ENCODE assay signal across 11 cellular contexts in genomic region chr15:65086680-65087111, GRCh38. TPM values are rescaled to one million over a fixed set of nuclear protein-coding genes. Genes with fewer than 3 reads are reported as not detected.
DNase-seq lines count a peak whose midpoint lies in the region; ATAC-seq, FAIRE-seq and TF ChIP-seq lines count a peak whose summit lies in the region.
"Had no signal": no experiment of that assay in that cellular context is flagged by ENCODE, and none has a peak within 500 bp of the region (broad histone marks: within the 10 kb centered on the region; RNA-seq: fewer than 3 reads in every experiment).

No MANE protein-coding gene starts in this region.

- H2BK15ac ChIP-seq in H1 (ENCODE audit: low read length), result peak overlapping the region; percentile 48; the same call in 1 of the 2 replicates

- CTCF ChIA-PET in H1 (lab: Charles Lee; ENCODE audit: partially characterized antibody), result interaction anchor here (0.6 to 32.9 kb wide), 19 partner anchors 9 to 323 kb away, joined by 3 to 1213 read pairs (median 4); partner anchors contain the start of genes KBTBD13, RASL12 and SLC51B

- no peak overlapping the region for H4K5ac ChIP-seq in H1 (ENCODE audit: insufficient read length, low read depth, low read length)

- no peaks in the 10 kb centered on the region for H3K9me3 Mint-ChIP-seq in immature natural killer cell

- H3K4me1 ChIP-seq in H1 (replicated peaks in 1 of 4; ENCODE audit: control insufficient read depth in 3 of 4, insufficient read depth in 4 of 4, low read length in 3 of 4), result peaks cover 15 to 32% (median 23%) of the 10 kb centered on the region in 4 experiments
- H3K4me1 ChIP-seq in prostate gland (replicated peaks), result no peaks in the 10 kb centered on the region

- H3K27me3 Mint-ChIP-seq in immature natural killer cell (ENCODE audit: low read depth in 3 of 3), result peaks cover 7 to 14% (median 7%) of the 10 kb centered on the region in 3 donors

- FAIRE-seq in H1 (lab: Jason Lieb, UNC), result no peak
- FAIRE-seq: frontal cortex had no signal

- TF ChIP-seq CTCF in H1 (IDR thresholded peaks at IDR 0.05; ENCODE audit: control extremely low read depth in 1 of 3, insufficient read depth in 1 of 3, low read depth in 1 of 3, low read length in 3 of 3) (peak in 1 of 3 experiments; percentile 33; a peak in 1 of 4 replicates), prostate gland (IDR thresholded peaks at IDR 0.05) (peak in 1 of 4 experiments; percentile 26)

- H3K4me3 Mint-ChIP-seq in immature natural killer cell, result no peak overlapping the region

- H4K91ac ChIP-seq in H1 (replicated peaks; ENCODE audit: insufficient read length, low read length), result no peak overlapping the region

- H3K18ac ChIP-seq in H1 (ENCODE audit: extremely low read depth, low read length), result no peak overlapping the region

- H3K36me3 ChIP-seq in H1 (ENCODE audit: control insufficient read depth in 2 of 4, insufficient read depth in 4 of 4, low read length in 3 of 4) (no peaks in the 10 kb centered on the region), prostate gland (no peaks in the 10 kb centered on the region)

- TF ChIP-seq POLR2A in H1 (IDR thresholded peaks at IDR 0.05; ENCODE audit: control extremely low read depth in 1 of 2, low read depth in 2 of 2, low read length in 2 of 2) (no peak), prostate gland (IDR thresholded peaks at IDR 0.05) (no peak)

- no peaks in the 10 kb centered on the region for H4K20me1 ChIP-seq in H1 (replicated peaks in 1 of 2; ENCODE audit: control insufficient read depth in 1 of 2, insufficient read depth in 2 of 2, low read length in 2 of 2)

- no peaks in the 10 kb centered on the region for H3K79me2 ChIP-seq in H1 (ENCODE audit: control insufficient read depth in 1 of 2, insufficient read depth in 2 of 2, low read length in 2 of 2)

- H3K4me1 Mint-ChIP-seq in immature natural killer cell, result peaks cover 3 to 8% of the 10 kb centered on the region in 2 donors

- H4K8ac ChIP-seq in H1 (ENCODE audit: extremely low read depth, insufficient read depth, low read length), result no peak overlapping the region; the same call in 1 of the 2 replicates

- H2BK12ac ChIP-seq in H1 (ENCODE audit: low read depth, low read length), result no peak overlapping the region; the same call in 1 of the 2 replicates

- no peak overlapping the region for H3K4me2 ChIP-seq in H1 (ENCODE audit: insufficient read depth in 1 of 2, low read depth in 2 of 2, low read length in 2 of 2)

- POLR2A ChIA-PET in H1 (lab: Charles Lee; ENCODE audit: partially characterized antibody), result interaction anchor here (1.6 to 14.5 kb wide), 5 partner anchors 8 to 30 kb away, joined by 5 to 93 read pairs (median 10); partner anchors contain the start of genes KBTBD13 and RASL12

- intact Hi-C loops in prostate gland (cut with DNase I), result no loop called here

- H3K9me3 ChIP-seq in H1 (ENCODE audit: insufficient read depth in 2 of 2, low read depth in 1 of 2, low read length in 1 of 2) (no peaks in the 10 kb centered on the region), prostate gland (no peaks in the 10 kb centered on the region)

- no peak overlapping the region for H2AFZ ChIP-seq in H1 (ENCODE audit: low read length)

- H3K27me3 ChIP-seq in H1 (replicated peaks in 1 of 4; ENCODE audit: control insufficient read depth in 3 of 4, extremely low read depth in 1 of 4, insufficient read depth in 3 of 4, low read length in 3 of 4), result peaks cover 0 to 5% (median 1%) of the 10 kb centered on the region in 4 experiments; a peak in 5 of 7 replicates
- no peaks in the 10 kb centered on the region for H3K27me3 ChIP-seq in prostate gland (replicated peaks; ENCODE audit: insufficient read depth)

- no peak for TF ChIP-seq RAD21 in H1 (IDR thresholded peaks at IDR 0.05 in 1 of 2, conservative IDR thresholded peaks at IDR 0.05 in 1 of 2; ENCODE audit: low read depth in 2 of 2, low read length in 2 of 2)

- H2AK5ac ChIP-seq in H1 (ENCODE audit: low read depth, low read length), result no peak overlapping the region

- no peak overlapping the region for H3K9ac ChIP-seq in H1 (replicated peaks in 1 of 4; ENCODE audit: extremely low read depth in 1 of 4, low read depth in 3 of 4, low read length in 3 of 4)

- no peak overlapping the region for H3K4ac ChIP-seq in H1 (replicated peaks; ENCODE audit: insufficient read length, low read depth, low read length)

- H3K4me3 ChIP-seq in H1 (ENCODE audit: extremely low read depth in 1 of 4, insufficient read depth in 2 of 4, low read depth in 3 of 4, low read length in 4 of 4) (no peak overlapping the region), prostate gland (no peak overlapping the region)

- no peak overlapping the region for H3K27ac ChIP-seq in H1 (ENCODE audit: low read depth, low read length)
- H3K27ac ChIP-seq in prostate gland, result peak overlapping the region; percentile 87 to 88

- H2BK20ac ChIP-seq in H1 (ENCODE audit: low read length), result no peak overlapping the region

- no peak overlapping the region for H3K23ac ChIP-seq in H1 (ENCODE audit: insufficient read length)

- TF ChIP-seq EP300 in H1 (IDR thresholded peaks at IDR 0.05; ENCODE audit: borderline replicate concordance in 1 of 2, low read depth in 2 of 2, low read length in 2 of 2), result no peak

- H3K79me1 ChIP-seq in H1 (ENCODE audit: low read depth, low read length), result no peaks in the 10 kb centered on the region

- no peaks in the 10 kb centered on the region; the same call in 1 of the 2 replicates for H3K23me2 ChIP-seq in H1 (ENCODE audit: low read depth, low read length)

- H2BK120ac ChIP-seq in H1 (replicated peaks; ENCODE audit: low read depth, low read length), result no peak overlapping the region

- 78% methylated on average over 6 of the region's 6 CpGs; no CpG with 5 or more reads in 1 of the 2 experiments for WGBS in H1 (ENCODE audit: extremely low coverage in 1 of 2, insufficient coverage in 1 of 2, insufficient read length in 1 of 2, insufficient replicate concordance in 2 of 2, low coverage in 1 of 2, low lambda C conversion rate in 2 of 2, missing lambda C conversion rate in 1 of 2), 2 experiments
- WGBS in prostate gland, result 55% methylated on average over 6 of the region's 6 CpGs

- no peak overlapping the region for H3K56ac ChIP-seq in H1 (replicated peaks; ENCODE audit: insufficient read length, low read depth, low read length)

- in situ Hi-C loops in KBM-7 (cut with MboI; ENCODE audit: low pct_unique_long_range_greater_than_20kb, low sequenced_read_pairs), result no loop called here

- ATAC-seq in GM18868 (IDR thresholded peaks at IDR 0.05; ENCODE audit: unreplicated experiment), result no peak
- ATAC-seq in GM21529 (IDR thresholded peaks at IDR 0.05; ENCODE audit: unreplicated experiment), result no peak

- H2BK5ac ChIP-seq in H1 (ENCODE audit: low read depth, low read length), result no peak overlapping the region

- peak; percentile 72 for DNase-seq in D341Med (ENCODE audit: low spot score)
- peak; percentile 36 for DNase-seq in KBM-7
- DNase-seq in H1 (ENCODE audit: low read depth in 1 of 2, low spot score in 2 of 2), result no peak
- DNase-seq in prostate gland (ENCODE audit: low spot score), result peak; percentile 24
- DNase-seq in kidney glomerular epithelial cell (lab: John Stamatoyannopoulos, UW), result no peak
- DNase-seq in immature natural killer cell, result no peak
- DNase-seq: activated naive CD4-positive, alpha-beta T cell treated with anti-CD3 and anti-CD28 coated beads, Interleukin-2, amount 50 U/mL, for 16 hours had no signal

- no peak overlapping the region for H3K14ac ChIP-seq in H1 (ENCODE audit: insufficient read length)

- H3K27ac Mint-ChIP-seq in immature natural killer cell, result no peak overlapping the region

- no peaks in the 10 kb centered on the region for H3K36me3 Mint-ChIP-seq in immature natural killer cell

RNA-seq across cellular contexts. Expression of gene KBTBD13, which starts 10.2 kb away (rescaled TPM):
- not detected in 2 replicates for total RNA-seq in H1 (2021; fragmentation: NEBNext Ultra II Directional; extraction: Animal tissue kit (Norgen Biotek cat#: 25700))
- polyA plus RNA-seq in H1 (2011; rRNA removed), result not detected in 2 replicates
- polyA plus RNA-seq in H1 (2011; cell fraction: cytosol; rRNA removed), result not detected
- not detected for polyA plus RNA-seq in H1 (2011; cell fraction: nucleus; rRNA removed)
- polyA plus RNA-seq in H1 (2012, experiment 1 of 2), result not detected in 4 replicates
- not detected for polyA plus RNA-seq in H1 (2012, experiment 2 of 2)
- not detected for polyA plus RNA-seq in H1 (2013, experiment 1 of 2)
- not detected for polyA plus RNA-seq in H1 (2013, experiment 2 of 2)
- polyA minus RNA-seq in H1 (2011; rRNA and poly(A)+ RNA removed), result 0.07 TPM in 1 of 2 replicates, not detected in the other
- not detected for polyA minus RNA-seq in H1 (2011; cell fraction: cytosol; rRNA and poly(A)+ RNA removed)
- polyA minus RNA-seq in H1 (2011; cell fraction: nucleus; rRNA and poly(A)+ RNA removed), result not detected
- under 1 TPM in 1 of 2 donors, not detected in 1; 0.57 TPM for total RNA-seq in prostate gland
- not detected for polyA plus RNA-seq in immature natural killer cell
- total RNA-seq: frontal cortex, pulmonary artery endothelial cell had no signal

RNA-seq across cellular contexts. Expression of gene RASL12, which starts 18.9 kb away (rescaled TPM):
- 9.3 and 10.3 TPM in 2 replicates for total RNA-seq in H1 (2021; fragmentation: NEBNext Ultra II Directional; extraction: Animal tissue kit (Norgen Biotek cat#: 25700))
- polyA plus RNA-seq in H1 (2011; rRNA removed), result 9.5 and 16.7 TPM in 2 replicates
- 16.0 TPM for polyA plus RNA-seq in H1 (2011; cell fraction: cytosol; rRNA removed)
- polyA plus RNA-seq in H1 (2011; cell fraction: nucleus; rRNA removed), result 11.4 TPM
- polyA plus RNA-seq in H1 (2012, experiment 1 of 2), result 6.7 to 8.6 TPM (median 8.0 TPM) in 4 replicates
- polyA plus RNA-seq in H1 (2012, experiment 2 of 2), result 10.5 TPM
- polyA plus RNA-seq in H1 (2013, experiment 1 of 2), result 6.6 TPM
- 7.7 TPM for polyA plus RNA-seq in H1 (2013, experiment 2 of 2)
- polyA minus RNA-seq in H1 (2011; rRNA and poly(A)+ RNA removed), result 12.2 and 14.8 TPM in 2 replicates
- polyA minus RNA-seq in H1 (2011; cell fraction: cytosol; rRNA and poly(A)+ RNA removed), result 9.6 TPM
- 9.0 TPM for polyA minus RNA-seq in H1 (2011; cell fraction: nucleus; rRNA and poly(A)+ RNA removed)
- total RNA-seq in prostate gland, result 100 to 1,000 TPM in 1 of 2 donors, 10 to 100 TPM in 1; 56.3 to 124 TPM
- not detected for polyA plus RNA-seq in immature natural killer cell
- total RNA-seq: pulmonary artery endothelial cell had no signal

RNA-seq across cellular contexts. Expression of gene UBAP1L, which starts 28.3 kb away (rescaled TPM):
- 1.3 and 1.7 TPM in 2 replicates for total RNA-seq in H1 (2021; fragmentation: NEBNext Ultra II Directional; extraction: Animal tissue kit (Norgen Biotek cat#: 25700))
- polyA plus RNA-seq in H1 (2011; rRNA removed) (0.67 and 1.3 TPM in 2 replicates), immature natural killer cell (under 1 TPM; 0.26 to 0.53 (median 0.43) TPM)
- 1.0 TPM for polyA plus RNA-seq in H1 (2011; cell fraction: cytosol; rRNA removed)
- 5.7 TPM for polyA plus RNA-seq in H1 (2011; cell fraction: nucleus; rRNA removed)
- 0.81 to 1.3 TPM (median 1.1 TPM) in 4 replicates for polyA plus RNA-seq in H1 (2012, experiment 1 of 2)
- 0.24 TPM for polyA plus RNA-seq in H1 (2012, experiment 2 of 2)
- polyA plus RNA-seq in H1 (2013, experiment 1 of 2), result 0.87 TPM
- polyA plus RNA-seq in H1 (2013, experiment 2 of 2), result 0.53 TPM
- polyA minus RNA-seq in H1 (2011; rRNA and poly(A)+ RNA removed), result 0.95 and 1.6 TPM in 2 replicates
- 0.88 TPM for polyA minus RNA-seq in H1 (2011; cell fraction: cytosol; rRNA and poly(A)+ RNA removed)
- polyA minus RNA-seq in H1 (2011; cell fraction: nucleus; rRNA and poly(A)+ RNA removed), result 2.7 TPM
- total RNA-seq in prostate gland, result 1 to 10 TPM; 1.9 to 8.5 TPM

RNA-seq across cellular contexts. Expression of gene SLC51B, which starts 41.5 kb away (rescaled TPM):
- not detected in 2 replicates for total RNA-seq in H1 (2021; fragmentation: NEBNext Ultra II Directional; extraction: Animal tissue kit (Norgen Biotek cat#: 25700))
- polyA plus RNA-seq in H1 (2011; rRNA removed) (not detected in 2 replicates), immature natural killer cell (not detected)
- polyA plus RNA-seq in H1 (2011; cell fraction: cytosol; rRNA removed), result not detected
- polyA plus RNA-seq in H1 (2011; cell fraction: nucleus; rRNA removed), result not detected
- polyA plus RNA-seq in H1 (2012, experiment 1 of 2), result not detected in 4 replicates
- not detected for polyA plus RNA-seq in H1 (2012, experiment 2 of 2)
- not detected for polyA plus RNA-seq in H1 (2013, experiment 1 of 2)
- not detected for polyA plus RNA-seq in H1 (2013, experiment 2 of 2)
- not detected in 2 replicates for polyA minus RNA-seq in H1 (2011; rRNA and poly(A)+ RNA removed)
- not detected for polyA minus RNA-seq in H1 (2011; cell fraction: cytosol; rRNA and poly(A)+ RNA removed)
- not detected for polyA minus RNA-seq in H1 (2011; cell fraction: nucleus; rRNA and poly(A)+ RNA removed)
- total RNA-seq in prostate gland, result under 1 TPM in 1 of 2 donors, not detected in 1; 0.68 TPM
- total RNA-seq: frontal cortex, pulmonary artery endothelial cell had no signal

RNA-seq across cellular contexts. Expression of gene PDCD7, which starts 46.9 kb away (rescaled TPM):
- total RNA-seq in H1 (2021; fragmentation: NEBNext Ultra II Directional; extraction: Animal tissue kit (Norgen Biotek cat#: 25700)), result 25.5 and 25.6 TPM in 2 replicates
- polyA plus RNA-seq in H1 (2011; rRNA removed) (9.9 and 11.5 TPM in 2 replicates), immature natural killer cell (10 to 100 TPM in 2 of 3 donors, 1 to 10 TPM in 1; 8.9 to 14.7 (median 14.4) TPM)
- 21.5 TPM for polyA plus RNA-seq in H1 (2011; cell fraction: cytosol; rRNA removed)
- polyA plus RNA-seq in H1 (2011; cell fraction: nucleus; rRNA removed), result 12.1 TPM
- 14.4 to 21.3 TPM (median 16.1 TPM) in 4 replicates for polyA plus RNA-seq in H1 (2012, experiment 1 of 2)
- 17.9 TPM for polyA plus RNA-seq in H1 (2012, experiment 2 of 2)
- polyA plus RNA-seq in H1 (2013, experiment 1 of 2), result 22.8 TPM
- 20.5 TPM for polyA plus RNA-seq in H1 (2013, experiment 2 of 2)
- polyA minus RNA-seq in H1 (2011; rRNA and poly(A)+ RNA removed), result 9.0 and 10.2 TPM in 2 replicates
- polyA minus RNA-seq in H1 (2011; cell fraction: cytosol; rRNA and poly(A)+ RNA removed), result 14.5 TPM
- 9.8 TPM for polyA minus RNA-seq in H1 (2011; cell fraction: nucleus; rRNA and poly(A)+ RNA removed)
- 10 to 100 TPM; 30.8 to 43.6 TPM for total RNA-seq in prostate gland

Comparison
In these comparisons a context has a peak if more than half of its experiments do, and no peak if none do; other contexts are left out.
1. DNase-seq: peak in D341Med (single experiment), KBM-7 (single experiment) and prostate gland (single experiment); none in H1 (0 of 2), kidney glomerular epithelial cell (single experiment) and immature natural killer cell (0 of 3).